23 cellular contexts compared by ENCODE assay signal in the genomic region with DNA sequence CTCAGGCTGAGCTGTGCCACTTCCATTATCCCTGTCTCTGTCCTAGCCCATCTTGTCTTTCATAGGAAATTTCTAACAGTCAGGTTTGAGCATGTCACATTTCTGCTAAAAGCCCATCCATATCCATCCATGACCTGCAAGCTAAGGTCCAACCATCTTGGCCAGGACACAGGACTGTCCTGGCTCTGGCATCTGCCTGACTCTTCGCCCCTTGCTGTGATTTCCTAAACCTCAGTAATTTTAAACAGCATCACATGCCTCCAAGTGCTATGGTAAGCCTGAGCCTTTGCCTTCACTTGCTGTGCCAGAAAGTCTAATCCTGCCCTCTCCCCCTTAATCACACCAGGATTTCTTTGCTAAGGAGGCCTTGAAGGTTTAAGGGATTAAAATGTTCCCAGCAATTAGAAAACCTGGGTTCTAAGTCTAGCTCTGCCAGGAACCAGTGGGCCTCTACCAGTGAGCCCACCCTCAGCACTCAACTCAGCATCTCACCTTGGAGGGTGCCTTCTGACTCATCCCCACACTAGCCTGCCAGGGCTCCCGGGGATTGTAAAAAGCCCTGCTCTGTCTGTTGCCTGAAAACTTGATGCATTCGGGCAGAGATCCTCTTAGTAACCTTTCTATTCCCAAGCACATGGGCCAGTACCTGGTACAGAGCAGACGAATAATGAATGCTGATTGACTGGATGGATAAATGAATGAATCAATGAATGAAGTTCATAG.
DNase-seq lines count a peak whose midpoint lies in the region; ATAC-seq and TF ChIP-seq lines count a peak whose summit lies in the region.
"Had no signal": no experiment of that assay in that cellular context is flagged by ENCODE, and none has a peak within 500 bp of the region (broad histone marks: within the 10 kb centered on the region; RNA-seq: fewer than 3 reads in every experiment).

No MANE protein-coding gene starts in this region.

- H4K20me1 ChIP-seq in GM23338 (replicated peaks; ENCODE audit: insufficient read depth), result no peaks in the 10 kb centered on the region

- TF ChIP-seq POLR2A in esophagus squamous epithelium (IDR thresholded peaks at IDR 0.05), result no peak

- peak overlapping the region; percentile 67 for H3K27ac Mint-ChIP-seq in GM23338
- H3K27ac Mint-ChIP-seq in natural killer cell treated with Interleukin-12 subunit alpha and Interleukin-12 subunit beta and Interleukin-15 and Interleukin-18, amount 100 ng/mL, for 72 hours, result no peak overlapping the region
- H3K27ac Mint-ChIP-seq: activated CD4-positive, alpha-beta T cell treated with anti-CD3 and anti-CD28 coated beads for 36 hours; activated naive CD4-positive, alpha-beta T cell treated with anti-CD3 and anti-CD28 coated beads, Interleukin-2, amount 50 U/mL, for 72 hours; CD4-positive, CD25-positive, alpha-beta regulatory T cell; effector memory CD8-positive, alpha-beta T cell; immature natural killer cell had no signal

- H3K4me1 ChIP-seq in GM23338 (ENCODE audit: insufficient read depth), result peaks cover 31% of the 10 kb centered on the region
- peaks cover 0 to 6% (median 0%) of the 10 kb centered on the region in 3 donors for H3K4me1 ChIP-seq in esophagus squamous epithelium
- H3K4me1 ChIP-seq in rectal smooth muscle tissue (ENCODE audit: control insufficient read depth, insufficient read depth, low read length), result peaks cover 18% of the 10 kb centered on the region
- H3K4me1 ChIP-seq: testis had no signal

- TF ChIP-seq CTCF in GM23338 (conservative IDR thresholded peaks at IDR 0.05; ENCODE audit: low read depth in 2 of 2) (no peak), esophagus squamous epithelium (IDR thresholded peaks at IDR 0.05) (no peak)

- no peak overlapping the region; the same call in 2 of the 3 replicates for H3K4me3 Mint-ChIP-seq in GM23338
- H3K4me3 Mint-ChIP-seq in natural killer cell treated with Interleukin-12 subunit alpha and Interleukin-12 subunit beta and Interleukin-15 and Interleukin-18, amount 100 ng/mL, for 72 hours, result no peak overlapping the region
- H3K4me3 Mint-ChIP-seq: activated CD4-positive, alpha-beta T cell treated with anti-CD3 and anti-CD28 coated beads for 36 hours; CD4-positive, CD25-positive, alpha-beta regulatory T cell; effector memory CD8-positive, alpha-beta T cell; immature natural killer cell had no signal

- H3K36me3 ChIP-seq in GM23338 (ENCODE audit: insufficient read depth) (no peaks in the 10 kb centered on the region), esophagus squamous epithelium (no peaks in the 10 kb centered on the region), rectal smooth muscle tissue (ENCODE audit: control insufficient read depth, insufficient read depth, low read length) (no peaks in the 10 kb centered on the region)

- H3K4me2 ChIP-seq in GM23338, result peak overlapping the region; percentile 48

- peaks cover 43% of the 10 kb centered on the region for H3K4me1 Mint-ChIP-seq in GM23338
- H3K4me1 Mint-ChIP-seq in natural killer cell treated with Interleukin-12 subunit alpha and Interleukin-12 subunit beta and Interleukin-15 and Interleukin-18, amount 100 ng/mL, for 72 hours (ENCODE audit: low read depth in 2 of 2), result peaks cover 0 to under 1% of the 10 kb centered on the region in 2 donors
- H3K4me1 Mint-ChIP-seq: CD4-positive, CD25-positive, alpha-beta regulatory T cell had no signal

- peak; percentile 60 for ATAC-seq in GM23338
- no peak for ATAC-seq in natural killer cell treated with Interleukin-12 subunit alpha and Interleukin-12 subunit beta and Interleukin-15 and Interleukin-18, amount 100 ng/mL, for 72 hours
- ATAC-seq: activated CD4-positive, alpha-beta T cell treated with anti-CD3 and anti-CD28 coated beads for 36 hours; activated naive CD4-positive, alpha-beta T cell treated with anti-CD3 and anti-CD28 coated beads, Interleukin-2, amount 50 U/mL, for 72 hours; body of pancreas; effector memory CD8-positive, alpha-beta T cell; left ventricle myocardium superior had no signal

- H3F3A ChIP-seq in GM23338 (replicated peaks; ENCODE audit: low read depth), result no peaks in the 10 kb centered on the region

- H3K27me3 ChIP-seq in GM23338 (ENCODE audit: insufficient read depth) (no peaks in the 10 kb centered on the region), esophagus squamous epithelium (no peaks in the 10 kb centered on the region), rectal smooth muscle tissue (ENCODE audit: control insufficient read depth, insufficient read depth, low read length) (no peaks in the 10 kb centered on the region)
- H3K27me3 ChIP-seq: body of pancreas, testis had no signal

- WGBS in esophagus squamous epithelium, 2 donors, result 36 to 46% methylated on average over 3 to 4 of the region's 4 CpGs

- H3K27me3 Mint-ChIP-seq in GM23338 (ENCODE audit: insufficient read depth, low read depth, poor library complexity), result peaks cover 15% of the 10 kb centered on the region
- peaks cover 0 to 6% of the 10 kb centered on the region in 2 donors for H3K27me3 Mint-ChIP-seq in natural killer cell treated with Interleukin-12 subunit alpha and Interleukin-12 subunit beta and Interleukin-15 and Interleukin-18, amount 100 ng/mL, for 72 hours
- H3K27me3 Mint-ChIP-seq: CD4-positive, CD25-positive, alpha-beta regulatory T cell had no signal

- H3K4me3 ChIP-seq in GM23338 (no peak overlapping the region), esophagus squamous epithelium (no peak overlapping the region), rectal smooth muscle tissue (ENCODE audit: low read length) (no peak overlapping the region)
- H3K4me3 ChIP-seq: body of pancreas, testis had no signal

- intact Hi-C loops in esophagus squamous epithelium (cut with DNase I) (no loop called here), head of caudate nucleus (cut with DNase I) (no loop called here)

- no peak overlapping the region for H3K9ac ChIP-seq in rectal smooth muscle tissue (ENCODE audit: low read length)

- no peaks in the 10 kb centered on the region for H3K9me3 ChIP-seq in esophagus squamous epithelium
- H3K9me3 ChIP-seq: body of pancreas, testis had no signal

- H3K9me3 Mint-ChIP-seq in GM23338, result peaks cover 4% of the 10 kb centered on the region; the same call in 2 of the 3 replicates
- H3K9me3 Mint-ChIP-seq in natural killer cell treated with Interleukin-12 subunit alpha and Interleukin-12 subunit beta and Interleukin-15 and Interleukin-18, amount 100 ng/mL, for 72 hours, result no peaks in the 10 kb centered on the region
- H3K9me3 Mint-ChIP-seq: activated naive CD4-positive, alpha-beta T cell treated with anti-CD3 and anti-CD28 coated beads, Interleukin-2, amount 50 U/mL, for 72 hours; effector memory CD8-positive, alpha-beta T cell had no signal

- peaks cover 6% of the 10 kb centered on the region; the same call in 2 of the 3 replicates for H3K36me3 Mint-ChIP-seq in GM23338 (ENCODE audit: low read depth)
- no peaks in the 10 kb centered on the region for H3K36me3 Mint-ChIP-seq in natural killer cell treated with Interleukin-12 subunit alpha and Interleukin-12 subunit beta and Interleukin-15 and Interleukin-18, amount 100 ng/mL, for 72 hours
- H3K36me3 Mint-ChIP-seq: activated naive CD4-positive, alpha-beta T cell treated with anti-CD3 and anti-CD28 coated beads, Interleukin-2, amount 50 U/mL, for 72 hours; CD4-positive, CD25-positive, alpha-beta regulatory T cell; immature natural killer cell had no signal

- DNase-seq in GM23338 (ENCODE audit: low spot score), result no peak
- DNase-seq in NCI-H82 treated with DMSO at 0.1 percent for 48 hours (lab: John Stamatoyannopoulos, UW; ENCODE audit: unreplicated experiment), result peak; percentile 45
- no peak for DNase-seq in esophagus squamous epithelium (lab: John Stamatoyannopoulos, UW)
- DNase-seq in head of caudate nucleus, result no peak
- DNase-seq in NCI-H774 (lab: John Stamatoyannopoulos, UW), result no peak
- no peak for DNase-seq in natural killer cell treated with Interleukin-12 subunit alpha and Interleukin-12 subunit beta and Interleukin-15 and Interleukin-18, amount 100 ng/mL, for 72 hours (ENCODE audit: low spot score)
- no peak for DNase-seq in NCI-H2196 treated with DMSO at 0.1 percent for 48 hours (lab: John Stamatoyannopoulos, UW; ENCODE audit: unreplicated experiment)
- DNase-seq: activated CD4-positive, alpha-beta T cell treated with anti-CD3 and anti-CD28 coated beads for 36 hours; body of pancreas; CD4-positive, CD25-positive, alpha-beta regulatory T cell; effector memory CD8-positive, alpha-beta T cell; GDM1; immature natural killer cell; left ventricle myocardium superior; NCI-H187 treated with DMSO at 0.1 percent for 48 hours; NCI-H510A; occipital lobe; retina; stimulated activated CD4-positive, alpha-beta T cell treated with anti-CD3 and anti-CD28 coated beads, Interleukin-15, amount 100 ng/mL, for 24 hours; T-helper 9 cell; testis had no signal

- H2AFZ ChIP-seq in GM23338, result peak overlapping the region; percentile 60; the same call in 1 of the 2 replicates

- no peak overlapping the region for H3K27ac ChIP-seq in GM23338 (ENCODE audit: low read depth)
- H3K27ac ChIP-seq in esophagus squamous epithelium, result peak overlapping the region in 3 of 4 donors; percentile 54 to 68 (median 55)
- peak overlapping the region; percentile 77 for H3K27ac ChIP-seq in rectal smooth muscle tissue (ENCODE audit: low read depth, low read length)
- H3K27ac ChIP-seq: body of pancreas, testis had no signal

- no peaks in the 10 kb centered on the region for H3K79me2 ChIP-seq in GM23338 (replicated peaks; ENCODE audit: insufficient read depth)

- H3K9me2 ChIP-seq in GM23338 (ENCODE audit: insufficient read depth), result 0 out of 2 replicates have a peak, but pooled peaks cover 9% of the 10 kb centered on the region

TF ChIP-seq in GM23338, 12 proteins besides CTCF, POLR2A, EP300 and RAD21 (continues in another document):
- no peak for TF ChIP-seq ETS1 (IDR thresholded peaks at IDR 0.05)
